ENCODE assay signal across 15 cellular contexts in the genomic region with DNA sequence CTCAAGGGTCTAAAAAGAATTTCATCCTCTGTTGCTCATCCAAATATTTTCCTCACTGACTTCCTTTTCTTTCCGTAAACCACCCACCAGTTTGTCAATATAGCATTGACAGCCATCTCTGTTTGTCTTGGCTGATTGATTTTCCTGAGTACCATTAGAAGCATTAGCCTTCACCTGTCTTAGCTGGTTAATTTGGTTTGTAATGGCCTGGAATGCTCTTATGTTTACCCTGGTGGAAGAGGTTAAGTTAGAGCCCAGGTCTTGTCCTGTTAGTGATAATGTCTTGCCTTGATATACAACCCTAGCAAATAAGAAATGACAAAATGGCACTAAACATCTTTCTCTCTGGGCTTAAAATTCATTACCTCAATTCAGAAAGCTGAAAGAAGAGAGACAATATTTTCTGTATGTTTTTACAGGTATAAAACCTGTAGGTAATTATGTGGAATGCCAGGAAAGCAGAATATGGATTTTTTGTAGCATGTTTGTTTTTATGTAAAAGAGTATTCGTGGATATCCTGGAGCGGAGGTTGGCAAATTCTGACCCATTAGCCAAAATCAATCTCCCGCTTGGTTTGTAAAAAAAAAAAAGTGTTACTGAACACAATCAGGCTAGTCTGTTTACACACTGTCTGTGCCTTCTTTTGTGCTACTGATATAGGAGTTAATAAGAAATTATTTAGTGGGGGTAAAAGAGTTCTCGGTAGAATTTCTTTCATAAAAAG.
"Had no signal": no experiment of that assay in that cellular context is flagged by ENCODE, and none has a peak within 500 bp of the region (broad histone marks: within the 10 kb centered on the region; RNA-seq: fewer than 3 reads in every experiment).

No MANE protein-coding gene starts in this region.

- ATAC-seq: activated CD8-positive, alpha-beta T cell treated with anti-CD3 and anti-CD28 coated beads, Interleukin-2, amount 10 ng/mL, durations not matched to agents 7 days and 5 days; activated naive CD4-positive, alpha-beta T cell treated with anti-CD3 and anti-CD28 coated beads, Interleukin-2, amount 50 U/mL, for 72 hours; naive thymus-derived CD4-positive, alpha-beta T cell; stimulated activated effector memory CD8-positive, alpha-beta T cell treated with anti-CD3 and anti-CD28 coated beads, Interleukin-12 subunit alpha, Interleukin-12 subunit beta, amount 100 ng/mL, for 72 hours; WTC11 had no signal

- H3K4me1 ChIP-seq: parathyroid adenoma had no signal

- FAIRE-seq: colon, endometrium, TTC549 had no signal

- DNase-seq: activated CD4-positive, alpha-beta T cell treated with anti-CD3 and anti-CD28 coated beads, Interleukin-2, amount 10 ng/mL, durations not matched to agents 24 days and 14 days; activated CD8-positive, alpha-beta memory T cell treated with anti-CD3 and anti-CD28 coated beads, Interleukin-2, amount 50 U/mL, for 4 hours; activated CD8-positive, alpha-beta T cell treated with anti-CD3 and anti-CD28 coated beads, Interleukin-2, amount 10 ng/mL, durations not matched to agents 7 days and 5 days; activated effector memory CD4-positive, alpha-beta T cell treated with anti-CD3 and anti-CD28 coated beads, Interleukin-2, amount 50 U/mL, for 16 hours; activated T-cell treated with anti-CD3 and anti-CD28 coated beads, Interleukin-2, amount 50 U/mL, for 48 hours; amniotic stem cell; mammary epithelial cell; naive thymus-derived CD4-positive, alpha-beta T cell had no signal

- H3K27ac ChIP-seq: parathyroid adenoma had no signal
